ENCODE assay signal across 1 cellular context in the genomic region with DNA sequence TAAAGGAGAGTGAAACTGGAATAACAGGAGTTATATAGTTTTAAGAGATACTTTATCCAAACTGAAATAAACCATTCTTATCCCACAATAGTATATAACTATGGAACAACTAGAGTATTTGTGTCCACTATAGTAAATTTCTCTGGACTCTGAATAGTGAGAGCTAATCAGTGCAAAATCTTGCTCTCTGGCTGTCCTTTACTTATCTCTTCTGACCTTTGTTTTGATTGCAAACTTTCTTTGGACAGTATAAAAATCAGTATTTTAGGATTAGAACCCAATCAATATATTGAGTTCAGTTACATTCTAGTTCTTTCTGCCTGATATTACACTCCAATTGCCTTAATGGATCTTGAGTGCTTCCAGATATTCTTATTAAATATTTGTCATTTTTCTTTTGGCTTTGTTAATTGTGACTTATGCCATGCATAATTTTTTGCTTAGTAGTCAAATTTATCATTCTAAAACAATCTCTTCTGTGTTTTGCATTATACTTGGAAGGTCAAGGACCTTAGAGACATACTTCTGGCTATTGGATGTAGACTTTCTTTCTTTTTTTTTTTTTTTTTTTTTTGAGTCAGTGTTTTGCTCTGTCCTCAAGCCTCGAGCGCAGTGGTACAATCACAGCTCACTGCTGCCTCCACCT.
TF ChIP-seq lines count a peak whose summit lies in the region.

No MANE protein-coding gene starts in this region.

TF ChIP-seq in HCT116, 20 proteins besides CTCF, POLR2A, EP300 and RAD21 (continued from another document):
- TF ChIP-seq, protein P1, sequence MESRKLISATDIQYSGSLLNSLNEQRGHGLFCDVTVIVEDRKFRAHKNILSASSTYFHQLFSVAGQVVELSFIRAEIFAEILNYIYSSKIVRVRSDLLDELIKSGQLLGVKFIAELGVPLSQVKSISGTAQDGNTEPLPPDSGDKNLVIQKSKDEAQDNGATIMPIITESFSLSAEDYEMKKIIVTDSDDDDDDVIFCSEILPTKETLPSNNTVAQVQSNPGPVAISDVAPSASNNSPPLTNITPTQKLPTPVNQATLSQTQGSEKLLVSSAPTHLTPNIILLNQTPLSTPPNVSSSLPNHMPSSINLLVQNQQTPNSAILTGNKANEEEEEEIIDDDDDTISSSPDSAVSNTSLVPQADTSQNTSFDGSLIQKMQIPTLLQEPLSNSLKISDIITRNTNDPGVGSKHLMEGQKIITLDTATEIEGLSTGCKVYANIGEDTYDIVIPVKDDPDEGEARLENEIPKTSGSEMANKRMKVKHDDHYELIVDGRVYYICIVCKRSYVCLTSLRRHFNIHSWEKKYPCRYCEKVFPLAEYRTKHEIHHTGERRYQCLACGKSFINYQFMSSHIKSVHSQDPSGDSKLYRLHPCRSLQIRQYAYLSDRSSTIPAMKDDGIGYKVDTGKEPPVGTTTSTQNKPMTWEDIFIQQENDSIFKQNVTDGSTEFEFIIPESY (IDR thresholded peaks at IDR 0.05; ENCODE audit: extremely low read depth, insufficient replicate concordance, low read length) = no peak
- no peak for TF ChIP-seq SRF (IDR thresholded peaks at IDR 0.05; ENCODE audit: low read depth)
- no peak for TF ChIP-seq YY1 (IDR thresholded peaks at IDR 0.05; ENCODE audit: extremely low read depth, insufficient replicate concordance, low read depth, low read length)
- TF ChIP-seq FOSL1 (IDR thresholded peaks at IDR 0.05; ENCODE audit: low read depth) = no peak
- no peak for TF ChIP-seq SIN3A (IDR thresholded peaks at IDR 0.05; ENCODE audit: low read depth)
- TF ChIP-seq, protein P2, sequence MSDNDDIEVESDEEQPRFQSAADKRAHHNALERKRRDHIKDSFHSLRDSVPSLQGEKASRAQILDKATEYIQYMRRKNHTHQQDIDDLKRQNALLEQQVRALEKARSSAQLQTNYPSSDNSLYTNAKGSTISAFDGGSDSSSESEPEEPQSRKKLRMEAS (IDR thresholded peaks at IDR 0.05) = no peak
- no peak for TF ChIP-seq JUND (IDR thresholded peaks at IDR 0.05)
- TF ChIP-seq ELF1 (IDR thresholded peaks at IDR 0.05; ENCODE audit: borderline replicate concordance, low read depth) = no peak
- no peak for TF ChIP-seq CBX3 (IDR thresholded peaks at IDR 0.05; ENCODE audit: low read depth)
- no peak for TF ChIP-seq EGR1 (IDR thresholded peaks at IDR 0.05; ENCODE audit: low read depth)
- TF ChIP-seq, protein P3, sequence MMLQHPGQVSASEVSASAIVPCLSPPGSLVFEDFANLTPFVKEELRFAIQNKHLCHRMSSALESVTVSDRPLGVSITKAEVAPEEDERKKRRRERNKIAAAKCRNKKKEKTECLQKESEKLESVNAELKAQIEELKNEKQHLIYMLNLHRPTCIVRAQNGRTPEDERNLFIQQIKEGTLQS (IDR thresholded peaks at IDR 0.05) = no peak
- TF ChIP-seq SP1 (IDR thresholded peaks at IDR 0.05; ENCODE audit: low read depth) = no peak
TF ChIP-seq in HCT116: peak in this region for 0.
